22 cellular contexts compared by ENCODE assay signal in the genomic region with DNA sequence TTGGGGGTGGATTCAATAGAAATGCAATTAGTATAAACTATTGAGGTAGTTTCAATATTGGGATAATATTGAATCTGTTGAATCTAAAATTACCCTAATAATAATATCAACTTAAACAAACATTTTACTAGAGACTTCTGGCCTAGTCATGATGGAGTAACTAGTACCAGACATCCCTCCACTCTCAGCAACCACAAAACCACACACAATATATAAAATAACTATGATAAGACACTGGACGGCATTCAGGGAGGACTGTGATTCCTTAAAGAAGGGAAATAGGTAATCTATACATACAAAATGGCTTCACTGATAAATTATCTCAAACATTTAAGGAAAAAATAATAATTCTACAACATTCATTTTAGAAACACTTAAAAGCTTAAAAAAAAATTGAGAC.
"Had no signal": no experiment of that assay in that cellular context is flagged by ENCODE, and none has a peak within 500 bp of the region (broad histone marks: within the 10 kb centered on the region; RNA-seq: fewer than 3 reads in every experiment).

No MANE protein-coding gene starts in this region.

- H3K27me3 ChIP-seq: colonic mucosa, esophagus squamous epithelium, foreskin keratinocyte, gastroesophageal sphincter, heart left ventricle, hepatocyte, left lung had no signal

- H3K9me3 ChIP-seq: colonic mucosa, esophagus squamous epithelium, gastroesophageal sphincter, heart left ventricle, left lung, mucosa of descending colon had no signal

- H2AFZ ChIP-seq: hepatocyte had no signal

- H3K36me3 ChIP-seq: colonic mucosa, esophagus squamous epithelium, gastroesophageal sphincter, heart left ventricle, left lung had no signal

- H3K4me3 ChIP-seq: colonic mucosa, esophagus squamous epithelium, gastroesophageal sphincter, heart left ventricle, hepatocyte, left lung, lung, mucosa of descending colon had no signal

- H3K4me2 ChIP-seq: hepatocyte had no signal

- H3K27ac ChIP-seq: colonic mucosa, epithelial cell of prostate, esophagus squamous epithelium, foreskin keratinocyte, gastroesophageal sphincter, heart left ventricle, hepatocyte, left lung had no signal

- H3K4me1 ChIP-seq: colonic mucosa, esophagus squamous epithelium, foreskin keratinocyte, gastroesophageal sphincter, heart left ventricle, left lung had no signal

- DNase-seq: colonic mucosa; cortex of kidney; effector CD8-positive, alpha-beta T cell; effector memory CD8-positive, alpha-beta T cell; endodermal cell; erythroblast; esophagus squamous epithelium; foreskin keratinocyte; heart left ventricle; hypothalamus; immature natural killer cell; left cardiac atrium; left lung; left ventricle myocardium superior; mammary epithelial cell; mucosa of descending colon; naive B cell; naive thymus-derived CD8-positive, alpha-beta T cell had no signal
